1 cellular context compared by ENCODE assay signal in genomic region chr17:74619077-74619673, GRCh38.
TF ChIP-seq lines count a peak whose summit lies in the region.

No MANE protein-coding gene starts in this region.

TF ChIP-seq in HepG2, 621 proteins besides CTCF, POLR2A, EP300 and RAD21:
- TF ChIP-seq ZFP41 (CRISPR knock-in tag; IDR thresholded peaks at IDR 0.05; ENCODE audit: borderline replicate concordance) = no peak
- peak; percentile 46; the same call in 1 of the 2 replicates for TF ChIP-seq CEBPB (IDR thresholded peaks at IDR 0.05; ENCODE audit: borderline replicate concordance, low read depth, low read length)
- TF ChIP-seq FOXA3 (CRISPR knock-in tag; IDR thresholded peaks at IDR 0.05) = no peak
